Comparison of ENCODE assay signal across 31 cellular contexts in the genomic region with DNA sequence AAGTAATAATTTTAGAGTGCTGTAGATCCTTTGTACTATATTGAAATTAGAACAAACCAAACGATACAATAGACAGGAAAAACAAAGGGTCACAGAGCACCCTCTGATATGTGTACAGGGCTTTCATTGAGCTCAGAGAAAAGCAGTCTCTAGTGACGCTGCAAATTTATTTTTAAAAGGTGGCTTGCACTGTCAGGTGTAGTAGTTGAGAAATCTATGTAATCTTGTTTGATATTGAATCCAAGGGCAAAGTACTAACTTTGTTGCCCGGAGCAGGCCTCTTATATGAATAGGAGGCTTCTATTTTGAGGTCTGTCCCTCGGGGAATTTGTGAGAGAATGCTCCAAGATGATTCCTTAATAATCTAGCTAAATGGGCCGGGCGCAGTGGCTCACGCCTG.
"Had no signal": no experiment of that assay in that cellular context is flagged by ENCODE, and none has a peak within 500 bp of the region (broad histone marks: within the 10 kb centered on the region; RNA-seq: fewer than 3 reads in every experiment).

No MANE protein-coding gene starts in this region.

- H3K27me3 ChIP-seq: adrenal gland, body of pancreas, brain microvascular endothelial cell, breast epithelium had no signal

- DNase-seq: activated B cell treated with CpG ODN at 0.5 μM for 24 hours; activated CD4-positive, alpha-beta memory T cell treated with anti-CD3 and anti-CD28 coated beads for 36 hours; activated CD4-positive, alpha-beta T cell treated with anti-CD3 and anti-CD28 coated beads for 4 hours; activated CD4-positive, alpha-beta T cell treated with anti-CD3 and anti-CD28 coated beads, Interleukin-2, amount 10 ng/mL, durations not matched to agents 24 days and 14 days; activated CD4-positive, alpha-beta T cell treated with anti-CD3 and anti-CD28 coated beads, Interleukin-2, amount 50 U/mL, for 1 hour; activated CD4-positive, alpha-beta T cell treated with anti-CD3 and anti-CD28 coated beads, Interleukin-2, amount 50 U/mL, for 4 hours; activated CD4-positive, CD25-positive, alpha-beta regulatory T cell treated with anti-CD3 and anti-CD28 coated beads, Interleukin-2, amount 50 U/mL, for 72 hours; activated CD8-positive, alpha-beta memory T cell treated with anti-CD3 and anti-CD28 coated beads, Interleukin-2, amount 50 U/mL, for 4 hours; activated CD8-positive, alpha-beta T cell treated with anti-CD3 and anti-CD28 coated beads for 36 hours; activated effector memory CD4-positive, alpha-beta T cell treated with anti-CD3 and anti-CD28 coated beads, Interleukin-2, amount 50 U/mL, for 16 hours; activated gamma-delta T cell treated with Interleukin-2 at 50 U/mL for 16 hours; activated naive CD4-positive, alpha-beta T cell; activated naive CD4-positive, alpha-beta T cell treated with anti-CD3 and anti-CD28 coated beads for 36 hours; activated naive CD4-positive, alpha-beta T cell treated with anti-CD3 and anti-CD28 coated beads, Interleukin-2, amount 50 U/mL, for 16 hours; activated naive CD8-positive, alpha-beta T cell treated with anti-CD3 and anti-CD28 coated beads for 36 hours; activated T-cell treated with anti-CD3 and anti-CD28 coated beads for 4 hours; activated T-cell treated with anti-CD3 and anti-CD28 coated beads, Interleukin-2, amount 50 U/mL, for 1 hour; activated T-cell treated with anti-CD3 and anti-CD28 coated beads, Interleukin-2, amount 50 U/mL, for 4 hours; activated T-cell treated with anti-CD3 and anti-CD28 coated beads, Interleukin-2, amount 50 U/mL, for 72 hours; adrenal gland; amniotic stem cell; aorta; body of pancreas; brain microvascular endothelial cell; central memory CD4-positive, alpha-beta T cell; T-helper 2 cell; T-helper 9 cell had no signal

- H3K4me3 ChIP-seq: adrenal gland, body of pancreas, breast epithelium had no signal

- H3K36me3 ChIP-seq: adrenal gland, brain microvascular endothelial cell, breast epithelium had no signal

- H3K27ac ChIP-seq: adrenal gland, body of pancreas, brain microvascular endothelial cell, breast epithelium, VCaP had no signal

- ATAC-seq: activated CD8-positive, alpha-beta T cell treated with anti-CD3 and anti-CD28 coated beads for 36 hours; activated naive CD4-positive, alpha-beta T cell treated with anti-CD3 and anti-CD28 coated beads, Interleukin-2, amount 50 U/mL, for 72 hours; activated T-cell treated with anti-CD3 and anti-CD28 coated beads, Interleukin-2, amount 50 U/mL, for 4 hours; activated T-cell treated with anti-CD3 and anti-CD28 coated beads, Interleukin-2, amount 50 U/mL, for 72 hours; activated T-helper 17 cell treated with anti-CD3 and anti-CD28 coated beads, Interleukin-2, amount 50 U/mL, for 72 hours; body of pancreas had no signal

- H3K4me1 ChIP-seq: adrenal gland, body of pancreas, breast epithelium had no signal

- H3K9me3 ChIP-seq: adrenal gland, body of pancreas, breast epithelium had no signal
